Comparison of ENCODE assay signal across 28 cellular contexts in genomic region chr6:149359439-149359838, GRCh38. TPM values are rescaled to one million over a fixed set of nuclear protein-coding genes. Genes with fewer than 3 reads are reported as not detected.
DNase-seq lines count a peak whose midpoint lies in the region; ATAC-seq, FAIRE-seq and TF ChIP-seq lines count a peak whose summit lies in the region.
"Had no signal": no experiment of that assay in that cellular context is flagged by ENCODE, and none has a peak within 500 bp of the region (broad histone marks: within the 10 kb centered on the region; RNA-seq: fewer than 3 reads in every experiment).

No MANE protein-coding gene starts in this region.

- BruUV-seq in K562 (replicated peaks; lab: Mats Ljungman, UMichigan), result no TSS peak

- H3K27ac ChIP-seq in K562 (ENCODE audit: extremely low read depth, low read depth, low read length), result no peak overlapping the region
- H3K27ac ChIP-seq in tibial nerve, result no peak overlapping the region
- H3K27ac ChIP-seq: BLaER1, esophagus squamous epithelium, heart right ventricle, right atrium auricular region had no signal

- ATAC-seq in K562 (peak; percentile 57), HG02852 (IDR thresholded peaks at IDR 0.05; ENCODE audit: unreplicated experiment) (no peak)
- ATAC-seq: activated T-cell treated with anti-CD3 and anti-CD28 coated beads, Interleukin-2, amount 50 U/mL, for 4 hours; heart right ventricle; left cardiac atrium; PC-3 had no signal

- H3K79me2 ChIP-seq in K562 (ENCODE audit: control insufficient read depth, insufficient read depth, low read length), result peaks cover 76% of the 10 kb centered on the region

- no peaks in the 10 kb centered on the region for H3K27me3 Mint-ChIP-seq in activated naive CD4-positive, alpha-beta T cell treated with anti-CD3 and anti-CD28 coated beads, Interleukin-2, amount 10 ng/mL, durations not matched to agents 7 days and 5 days
- H3K27me3 Mint-ChIP-seq: type B pancreatic cell had no signal

- H3K4me2 ChIP-seq in K562 (ENCODE audit: insufficient read depth, low read length), result no peak overlapping the region
- H3K4me2 ChIP-seq: BLaER1, SK-N-SH, smooth muscle cell had no signal

- TF ChIP-seq CTCF in K562 (IDR thresholded peaks at IDR 0.05 in 2 of 3, conservative IDR thresholded peaks at IDR 0.05 in 1 of 3; ENCODE audit: insufficient read depth in 2 of 3, low read depth in 1 of 3, low read length in 3 of 3) (no peak), tibial nerve (IDR thresholded peaks at IDR 0.05) (no peak)

- H3K9me1 ChIP-seq in K562 (ENCODE audit: control insufficient read depth, insufficient read depth, low read length), result no peaks in the 10 kb centered on the region

- no peak overlapping the region for H3K9ac ChIP-seq in K562 (ENCODE audit: insufficient read depth in 1 of 2, low read depth in 2 of 2, low read length in 2 of 2)
- H3K9ac ChIP-seq: BLaER1, SK-N-SH had no signal

- H3K27me3 ChIP-seq in K562 (ENCODE audit: control insufficient read depth in 2 of 2, insufficient read depth in 2 of 2, low read length in 2 of 2), result no peaks in the 10 kb centered on the region
- H3K27me3 ChIP-seq in tibial nerve, result no peaks in the 10 kb centered on the region
- H3K27me3 ChIP-seq: BLaER1, esophagus squamous epithelium, heart right ventricle, right atrium auricular region had no signal

- in situ Hi-C loops in K562 (cut with MboI), result no loop called here

- TF ChIP-seq RAD21 in K562 (CRISPR knock-in tag; conservative IDR thresholded peaks at IDR 0.05 in 1 of 2, IDR thresholded peaks at IDR 0.05 in 1 of 2), result no peak

- H3K4me3 ChIP-seq in K562 (no peak overlapping the region), tibial nerve (no peak overlapping the region)
- H3K4me3 ChIP-seq: BLaER1, esophagus squamous epithelium, heart right ventricle, right atrium auricular region, smooth muscle cell had no signal

- intact Hi-C loops in K562 (cut with micrococcal nuclease), result loop anchor here (5.0 kb wide), 1 partner anchor 37 kb away; no protein-coding TSS in a partner anchor

- peak; percentile 55; the same call in 1 of the 2 replicates for TF ChIP-seq EP300 in K562 (IDR thresholded peaks at IDR 0.05; ENCODE audit: low read length)
- TF ChIP-seq EP300 in tibial nerve (IDR thresholded peaks at IDR 0.05), result no peak

- H3K27ac Mint-ChIP-seq in activated naive CD4-positive, alpha-beta T cell treated with anti-CD3 and anti-CD28 coated beads, Interleukin-2, amount 10 ng/mL, durations not matched to agents 7 days and 5 days, result peak overlapping the region; percentile 68
- H3K27ac Mint-ChIP-seq: type B pancreatic cell had no signal

- peaks cover 76% of the 10 kb centered on the region for H3K36me3 Mint-ChIP-seq in activated naive CD4-positive, alpha-beta T cell treated with anti-CD3 and anti-CD28 coated beads, Interleukin-2, amount 10 ng/mL, durations not matched to agents 7 days and 5 days

- TF ChIP-seq POLR2A in K562 (conservative IDR thresholded peaks at IDR 0.05) (no peak), tibial nerve (IDR thresholded peaks at IDR 0.05) (no peak)

- H3K9me3 ChIP-seq in K562 (replicated peaks; ENCODE audit: control insufficient read depth, insufficient read depth, low read depth, low read length) (no peaks in the 10 kb centered on the region), tibial nerve (no peaks in the 10 kb centered on the region)
- H3K9me3 ChIP-seq: esophagus squamous epithelium, right atrium auricular region, SK-N-SH had no signal

- 0 out of 2 replicates have a peak, but pooled peaks cover 5% of the 10 kb centered on the region for H4K20me1 ChIP-seq in K562 (replicated peaks; ENCODE audit: control insufficient read depth, insufficient read depth, low read length)

- peak; percentile 65 for FAIRE-seq in K562 (lab: Jason Lieb, UNC)

- peaks cover 83% of the 10 kb centered on the region for H3K4me1 Mint-ChIP-seq in activated naive CD4-positive, alpha-beta T cell treated with anti-CD3 and anti-CD28 coated beads, Interleukin-2, amount 10 ng/mL, durations not matched to agents 7 days and 5 days

- no peaks in the 10 kb centered on the region for H3K36me3 ChIP-seq in K562 (ENCODE audit: control insufficient read depth, insufficient read depth, low read length)
- H3K36me3 ChIP-seq in tibial nerve, result no peaks in the 10 kb centered on the region
- H3K36me3 ChIP-seq: heart right ventricle, right atrium auricular region had no signal

- H3K4me1 ChIP-seq in K562 (replicated peaks in 1 of 2; ENCODE audit: control insufficient read depth in 2 of 2, insufficient read depth in 2 of 2, low read length in 2 of 2) (peaks cover 6 to 20% of the 10 kb centered on the region in 2 experiments; a peak in 4 of 5 replicates), tibial nerve (peaks cover 0 to 33% (median 2%) of the 10 kb centered on the region in 4 donors)
- H3K4me1 ChIP-seq: BLaER1 had no signal

- CTCF ChIA-PET in activated naive CD4-positive, alpha-beta T cell treated with anti-CD3 and anti-CD28 coated beads, Interleukin-2, amount 10 ng/mL, durations not matched to agents 7 days and 5 days (lab: Charles Lee), result interaction anchor here (0.6 kb wide), 1 partner anchor 353 kb away, joined by 3 read pairs; no protein-coding TSS in a partner anchor
- CTCF ChIA-PET in K562 (lab: Yijun Ruan, JAX; ENCODE audit: low intra/inter-chr PET ratio), result no interaction called here

- DNase-seq in activated naive CD4-positive, alpha-beta T cell treated with anti-CD3 and anti-CD28 coated beads, Interleukin-2, amount 10 ng/mL, durations not matched to agents 7 days and 5 days, result no peak
- DNase-seq in activated naive CD4-positive, alpha-beta T cell treated with Interleukin-2 at 50 U/mL for 16 hours, result no peak
- DNase-seq in OCI-M1 (lab: John Stamatoyannopoulos, UW) (peak; percentile 86), K562 (ENCODE audit: extremely low read depth in 1 of 4, low spot score in 3 of 4) (peak in 2 of 4 experiments; percentile 27 to 32), NCI-H510A (lab: John Stamatoyannopoulos, UW) (no peak), tibial nerve (ENCODE audit: low spot score in 2 of 2) (no peak)
- DNase-seq: activated CD4-positive, alpha-beta T cell treated with anti-CD3 and anti-CD28 coated beads, Interleukin-2, amount 50 U/mL, for 48 hours; activated T-cell treated with anti-CD3 and anti-CD28 coated beads, Interleukin-2, amount 50 U/mL, for 4 hours; Calu3; caudate nucleus; dermis blood vessel endothelial cell; esophagus squamous epithelium; foreskin melanocyte; heart right ventricle; Karpas-422; left cardiac atrium; NCI-H1436 treated with DMSO at 0.1 percent for 48 hours; NCI-H446 treated with DMSO at 0.1 percent for 48 hours; PC-3; SK-N-SH; stimulated activated CD4-positive, alpha-beta T cell treated with anti-CD3 and anti-CD28 coated beads, Interleukin-1b, Interleukin-23, amount 100 ng/mL, for 48 hours; stimulated activated CD8-positive, alpha-beta memory T cell treated with anti-CD3 and anti-CD28 coated beads, Interleukin-4, amount 100 ng/mL, for 48 hours had no signal

- H3K9me3 Mint-ChIP-seq in activated naive CD4-positive, alpha-beta T cell treated with anti-CD3 and anti-CD28 coated beads, Interleukin-2, amount 10 ng/mL, durations not matched to agents 7 days and 5 days, result peaks cover 9% of the 10 kb centered on the region
- H3K9me3 Mint-ChIP-seq: neural crest cell had no signal

- H2AFZ ChIP-seq in K562 (ENCODE audit: low read depth, low read length), result no peak overlapping the region

- no peak overlapping the region for H3K4me3 Mint-ChIP-seq in activated naive CD4-positive, alpha-beta T cell treated with anti-CD3 and anti-CD28 coated beads, Interleukin-2, amount 10 ng/mL, durations not matched to agents 7 days and 5 days
- H3K4me3 Mint-ChIP-seq: activated T-cell treated with anti-CD3 and anti-CD28 coated beads, Interleukin-2, amount 50 U/mL, for 4 hours; neural crest cell; type B pancreatic cell had no signal

- POLR2A ChIA-PET in K562 (lab: Yijun Ruan, JAX), result interaction anchor here (0.6 to 1.8 kb wide), 10 partner anchors 9 to 341 kb away, joined by 3 to 6 read pairs (median 4); no protein-coding TSS in a partner anchor

RNA-seq across cellular contexts. Expression of gene SUMO4, which starts 40.6 kb away (rescaled TPM):
- total RNA-seq in K562 (2011; cell fraction: chromatin; rRNA removed; ENCODE audit: low replicate concordance), result 1.9 and 8.6 TPM in 2 replicates
- total RNA-seq in K562 (2011; cell fraction: nucleolus; rRNA removed), result 1.5 and 2.0 TPM in 2 replicates
- 1.5 and 4.2 TPM in 2 replicates for total RNA-seq in K562 (2011; cell fraction: nucleoplasm; rRNA removed)
- total RNA-seq in K562 (2014; rRNA removed), result 0.50 and 1.1 TPM in 2 replicates
- total RNA-seq in K562 (2014; rRNA removed; fragmentation: Illumina TruSeq; extraction: Trizol), result 1.9 and 2.2 TPM in 2 replicates
- total RNA-seq in K562 (2015; rRNA removed; fragmentation: Illumina TruSeq; extraction: Trizol), result 1.7 and 2.0 TPM in 2 replicates
- 0.60 and 0.92 TPM in 2 replicates for total RNA-seq in K562 (2021)
- 0.14 and 0.35 TPM in 2 replicates for polyA plus RNA-seq in K562 (2011; rRNA removed)
- not detected in 2 replicates for polyA plus RNA-seq in K562 (2011; cell fraction: cytosol; rRNA removed)
- 0.79 and 0.94 TPM in 2 replicates for polyA plus RNA-seq in K562 (2011; cell fraction: nucleus; rRNA removed)
- 0.26 TPM in 1 of 2 replicates, not detected in the other for polyA plus RNA-seq in K562 (2012)
- polyA plus RNA-seq in K562 (2014; fragmentation: Illumina TruSeq; extraction: Trizol), result 0.25 TPM in 1 of 2 replicates, not detected in the other
- under 1 TPM in 1 of 2 experiments, not detected in 1; 0.27 TPM for polyA plus RNA-seq in K562 (2014; fragmentation: Nextera tagmentation; extraction: Ambion mirVana)
- polyA plus RNA-seq in K562 (2014; rRNA removed), result 0.20 and 0.27 TPM in 2 replicates
- 3.5 and 4.9 TPM in 2 replicates for polyA minus RNA-seq in K562 (2011; rRNA and poly(A)+ RNA removed)
- 0.76 TPM in 1 of 2 replicates, not detected in the other for polyA minus RNA-seq in K562 (2011; cell fraction: cytosol; rRNA and poly(A)+ RNA removed)
- polyA minus RNA-seq in K562 (2011; cell fraction: nucleus; rRNA and poly(A)+ RNA removed), result 4.3 and 7.6 TPM in 2 replicates
- 1 to 10 TPM; 4.9 to 6.9 (median 6.7) TPM for total RNA-seq in tibial nerve
- polyA plus RNA-seq: SK-N-SH had no signal

RNA-seq across cellular contexts. Expression of gene TAB2, which starts 41.9 kb away (rescaled TPM):
- total RNA-seq in K562 (2011; cell fraction: chromatin; rRNA removed; ENCODE audit: low replicate concordance), result 32.6 and 83.4 TPM in 2 replicates
- total RNA-seq in K562 (2011; cell fraction: nucleolus; rRNA removed), result 12.5 and 17.0 TPM in 2 replicates
- total RNA-seq in K562 (2011; cell fraction: nucleoplasm; rRNA removed), result 22.4 and 28.9 TPM in 2 replicates
- 9.1 and 10.6 TPM in 2 replicates for total RNA-seq in K562 (2014; rRNA removed)
- 17.4 and 19.9 TPM in 2 replicates for total RNA-seq in K562 (2014; rRNA removed; fragmentation: Illumina TruSeq; extraction: Trizol)
- total RNA-seq in K562 (2015; rRNA removed; fragmentation: Illumina TruSeq; extraction: Trizol), result 18.9 and 21.5 TPM in 2 replicates
- 19.3 and 23.2 TPM in 2 replicates for total RNA-seq in K562 (2021)
- 36.3 and 38.3 TPM in 2 replicates for polyA plus RNA-seq in K562 (2011; rRNA removed)
- 14.7 and 22.5 TPM in 2 replicates for polyA plus RNA-seq in K562 (2011; cell fraction: cytosol; rRNA removed)
- polyA plus RNA-seq in K562 (2011; cell fraction: nucleus; rRNA removed), result 16.4 and 24.9 TPM in 2 replicates
- polyA plus RNA-seq in K562 (2012), result 19.1 and 25.4 TPM in 2 replicates
- polyA plus RNA-seq in K562 (2014; fragmentation: Illumina TruSeq; extraction: Trizol), result 29.8 and 32.9 TPM in 2 replicates
- polyA plus RNA-seq in K562 (2014; fragmentation: Nextera tagmentation; extraction: Ambion mirVana), result 1 to 10 TPM; 9.5 to 10.0 TPM
- 16.9 and 18.6 TPM in 2 replicates for polyA plus RNA-seq in K562 (2014; rRNA removed)
- polyA minus RNA-seq in K562 (2011; rRNA and poly(A)+ RNA removed), result 58.1 and 66.9 TPM in 2 replicates
- polyA minus RNA-seq in K562 (2011; cell fraction: cytosol; rRNA and poly(A)+ RNA removed), result 20.3 and 20.8 TPM in 2 replicates
- polyA minus RNA-seq in K562 (2011; cell fraction: nucleus; rRNA and poly(A)+ RNA removed), result 16.2 and 25.0 TPM in 2 replicates
- 100 to 1,000 TPM in 1 of 4 donors, 10 to 100 TPM in 3; 57.5 to 101 (median 74.7) TPM for total RNA-seq in tibial nerve
